ENCODE assay signal across 18 cellular contexts in genomic region chr2:27566628-27567027, GRCh38. TPM values are rescaled to one million over a fixed set of nuclear protein-coding genes. Genes with fewer than 3 reads are reported as not detected.
DNase-seq lines count a peak whose midpoint lies in the region; ATAC-seq and TF ChIP-seq lines count a peak whose summit lies in the region.
"Had no signal": no experiment of that assay in that cellular context is flagged by ENCODE, and none has a peak within 500 bp of the region (broad histone marks: within the 10 kb centered on the region; RNA-seq: fewer than 3 reads in every experiment).

No MANE protein-coding gene starts in this region.

- H3K27me3 Mint-ChIP-seq in natural killer cell (ENCODE audit: low read depth in 2 of 2) = peaks cover 49 to 55% of the 10 kb centered on the region in 2 donors

- DNase-seq in EH (ENCODE audit: low read depth) (peak; percentile 79), RKO (ENCODE audit: low spot score) (peak; percentile 83), epithelial cell of proximal tubule (ENCODE audit: low read depth) (peak; percentile 6), myocyte (ENCODE audit: low read depth) (peak; percentile 11), natural killer cell (no peak), GM10266 (ENCODE audit: extremely low spot score) (no peak)
- DNase-seq: amniotic stem cell; gastrocnemius medialis; NCI-H2107; NCI-H774; posterior cingulate gyrus; stimulated activated CD4-positive, alpha-beta T cell treated with anti-CD3 and anti-CD28 coated beads, Interleukin-15, amount 100 ng/mL, for 24 hours; T1000 had no signal

- no peak overlapping the region for H3K27ac Mint-ChIP-seq in natural killer cell
- H3K27ac Mint-ChIP-seq: activated T-helper 1 cell treated with anti-CD3 and anti-CD28 coated beads, Interleukin-12 subunit alpha, Interleukin-12 subunit beta, Interleukin-2, Interleukin-4 antibody, amounts not matched to agents 30 ng/mL and 10 ng/mL and 1 ng/mL, durations not matched to agents 14 hours and 24 hours and 36 hours had no signal

- intact Hi-C loops in natural killer cell (cut with micrococcal nuclease) = no loop called here

- H3K4me3 Mint-ChIP-seq in natural killer cell = no peak overlapping the region
- H3K4me3 Mint-ChIP-seq: activated T-helper 1 cell treated with anti-CD3 and anti-CD28 coated beads, Interleukin-12 subunit alpha, Interleukin-12 subunit beta, Interleukin-2, Interleukin-4 antibody, amounts not matched to agents 30 ng/mL and 10 ng/mL and 1 ng/mL, durations not matched to agents 14 hours and 24 hours and 36 hours had no signal

- peaks cover 0 to 2% of the 10 kb centered on the region in 2 donors for H3K9me3 Mint-ChIP-seq in natural killer cell
- H3K9me3 Mint-ChIP-seq: activated T-helper 1 cell treated with anti-CD3 and anti-CD28 coated beads, Interleukin-12 subunit alpha, Interleukin-12 subunit beta, Interleukin-2, Interleukin-4 antibody, amounts not matched to agents 30 ng/mL and 10 ng/mL and 1 ng/mL, durations not matched to agents 14 hours and 24 hours and 36 hours had no signal

- H3K36me3 Mint-ChIP-seq in natural killer cell = no peaks in the 10 kb centered on the region

- peaks cover 18 to 21% of the 10 kb centered on the region in 2 donors for H3K4me1 Mint-ChIP-seq in natural killer cell

- H3K4me3 ChIP-seq in epithelial cell of proximal tubule (ENCODE audit: low read depth, low read length) = no peak overlapping the region
- H3K4me3 ChIP-seq: BLaER1 treated with 17β-estradiol and CSF1 and Interleukin-3, amounts not matched to agents 10 nM and 100 nM; gastrocnemius medialis; suprapubic skin had no signal

- TF ChIP-seq CTCF in epithelial cell of proximal tubule (conservative IDR thresholded peaks at IDR 0.05; ENCODE audit: low read depth, low read length) (no peak), natural killer cell (IDR thresholded peaks at IDR 0.05) (no peak), GM10266 (IDR thresholded peaks at IDR 0.05; ENCODE audit: control insufficient read depth, insufficient read depth, low read depth, missing control alignments) (no peak)

- no peak for ATAC-seq in natural killer cell
- ATAC-seq in activated CD4-positive, CD25-positive, alpha-beta regulatory T cell treated with anti-CD3 and anti-CD28 coated beads, Interleukin-2, amount 50 U/mL, for 24 hours = no peak
- ATAC-seq in GM18517 (IDR thresholded peaks at IDR 0.05; ENCODE audit: unreplicated experiment) = no peak
- ATAC-seq: gastrocnemius medialis had no signal

RNA-seq across cellular contexts. Expression of gene ZNF512, which starts 16.2 kb away (rescaled TPM):
- total RNA-seq in epithelial cell of proximal tubule = 26.3 and 27.4 TPM in 2 replicates
- total RNA-seq in myocyte = 31.6 and 35.7 TPM in 2 replicates
- polyA plus RNA-seq in myocyte (2012) = 25.3 TPM
- total RNA-seq in natural killer cell = 10 to 100 TPM; 26.5 to 40.9 (median 30.6) TPM

Comparison
In these comparisons a context has a peak if more than half of its experiments do, and no peak if none do; other contexts are left out.
1. DNase-seq: peak in EH (single experiment), RKO (single experiment), epithelial cell of proximal tubule (single experiment) and myocyte (single experiment); none in natural killer cell (single experiment) and GM10266 (single experiment).